Comparison of ENCODE assay signal across 40 cellular contexts in genomic region chr20:1103751-1104150, GRCh38.
"Had no signal": no experiment of that assay in that cellular context is flagged by ENCODE, and none has a peak within 500 bp of the region (broad histone marks: within the 10 kb centered on the region; RNA-seq: fewer than 3 reads in every experiment).

No MANE protein-coding gene starts in this region.

- H3K36me3 ChIP-seq: adrenal gland, ascending aorta, brain microvascular endothelial cell, breast epithelium, cardiac muscle cell had no signal

- H3K27ac ChIP-seq: adrenal gland, ascending aorta, body of pancreas, brain microvascular endothelial cell, breast epithelium, cardiac muscle cell had no signal

- H3K36me3 Mint-ChIP-seq: activated naive CD8-positive, alpha-beta T cell treated with anti-CD3 and anti-CD28 coated beads, Interleukin-2, amount 10 ng/mL, durations not matched to agents 7 days and 5 days; brain had no signal

- H3K27me3 Mint-ChIP-seq: activated naive CD4-positive, alpha-beta T cell treated with anti-CD3 and anti-CD28 coated beads, Interleukin-2, amount 50 U/mL, for 24 hours; activated naive CD8-positive, alpha-beta T cell; activated naive CD8-positive, alpha-beta T cell treated with anti-CD3 and anti-CD28 coated beads, Interleukin-2, amount 50 U/mL, for 24 hours; activated T-cell treated with anti-CD3 and anti-CD28 coated beads, Interleukin-2, amount 50 U/mL, for 24 hours; activated T-helper 17 cell treated with anti-CD3 and anti-CD28 coated beads, Interleukin-2, amount 50 U/mL, for 72 hours; central memory CD8-positive, alpha-beta T cell had no signal

- H3K4me1 Mint-ChIP-seq: activated naive CD8-positive, alpha-beta T cell treated with anti-CD3 and anti-CD28 coated beads, Interleukin-2, amount 50 U/mL, for 24 hours; brain had no signal

- H3K9me3 ChIP-seq: body of pancreas had no signal

- H3K27ac Mint-ChIP-seq: activated naive CD4-positive, alpha-beta T cell treated with anti-CD3 and anti-CD28 coated beads for 36 hours; activated naive CD4-positive, alpha-beta T cell treated with anti-CD3 and anti-CD28 coated beads, Interleukin-2, amount 10 ng/mL, durations not matched to agents 7 days and 5 days; activated naive CD4-positive, alpha-beta T cell treated with anti-CD3 and anti-CD28 coated beads, Interleukin-2, amount 50 U/mL, for 24 hours; activated naive CD4-positive, alpha-beta T cell treated with anti-CD3 and anti-CD28 coated beads, Interleukin-2, amount 50 U/mL, for 72 hours; activated naive CD8-positive, alpha-beta T cell; activated naive CD8-positive, alpha-beta T cell treated with anti-CD3 and anti-CD28 coated beads for 36 hours; activated naive CD8-positive, alpha-beta T cell treated with anti-CD3 and anti-CD28 coated beads, Interleukin-2, amount 10 ng/mL, durations not matched to agents 7 days and 5 days; activated naive CD8-positive, alpha-beta T cell treated with anti-CD3 and anti-CD28 coated beads, Interleukin-2, amount 50 U/mL, for 24 hours; activated T-cell treated with anti-CD3 and anti-CD28 coated beads, Interleukin-2, amount 50 U/mL, for 24 hours; activated T-cell treated with anti-CD3 and anti-CD28 coated beads, Interleukin-2, amount 50 U/mL, for 72 hours; activated T-helper 1 cell treated with anti-CD3 and anti-CD28 coated beads, Interleukin-12 subunit alpha, Interleukin-12 subunit beta, Interleukin-2, Interleukin-4 antibody, amounts not matched to agents 30 ng/mL and 10 ng/mL and 1 ng/mL, durations not matched to agents 14 hours and 24 hours and 36 hours; activated T-helper 17 cell treated with anti-CD3 and anti-CD28 coated beads, Interleukin-2, amount 50 U/mL, for 72 hours; activated T-helper 2 cell treated with anti-CD3 and anti-CD28 coated beads, Interferon-gamma antibody, Interleukin-2, Interleukin-4, amounts not matched to agents 10 μg/mL and 5 μg/mL and 100 μg/mL, durations not matched to agents 14 hours and 24 hours and 36 hours; brain had no signal

- H3K4me3 Mint-ChIP-seq: activated naive CD4-positive, alpha-beta T cell treated with anti-CD3 and anti-CD28 coated beads for 36 hours; activated naive CD4-positive, alpha-beta T cell treated with anti-CD3 and anti-CD28 coated beads, Interleukin-2, amount 10 ng/mL, durations not matched to agents 7 days and 5 days; activated naive CD4-positive, alpha-beta T cell treated with anti-CD3 and anti-CD28 coated beads, Interleukin-2, amount 50 U/mL, for 24 hours; activated naive CD8-positive, alpha-beta T cell; activated naive CD8-positive, alpha-beta T cell treated with anti-CD3 and anti-CD28 coated beads for 36 hours; activated naive CD8-positive, alpha-beta T cell treated with anti-CD3 and anti-CD28 coated beads, Interleukin-2, amount 10 ng/mL, durations not matched to agents 7 days and 5 days; activated naive CD8-positive, alpha-beta T cell treated with anti-CD3 and anti-CD28 coated beads, Interleukin-2, amount 50 U/mL, for 24 hours; activated T-cell treated with anti-CD3 and anti-CD28 coated beads, Interleukin-2, amount 50 U/mL, for 24 hours; activated T-cell treated with anti-CD3 and anti-CD28 coated beads, Interleukin-2, amount 50 U/mL, for 4 hours; activated T-cell treated with anti-CD3 and anti-CD28 coated beads, Interleukin-2, amount 50 U/mL, for 72 hours; activated T-helper 1 cell treated with anti-CD3 and anti-CD28 coated beads, Interleukin-12 subunit alpha, Interleukin-12 subunit beta, Interleukin-2, Interleukin-4 antibody, amounts not matched to agents 30 ng/mL and 10 ng/mL and 1 ng/mL, durations not matched to agents 14 hours and 24 hours and 36 hours; activated T-helper 17 cell treated with anti-CD3 and anti-CD28 coated beads, Interleukin-2, amount 50 U/mL, for 72 hours; brain; central memory CD8-positive, alpha-beta T cell had no signal

- FAIRE-seq: astrocyte, bronchial epithelial cell had no signal

- DNase-seq: activated effector memory CD4-positive, alpha-beta T cell treated with anti-CD3 and anti-CD28 coated beads, Interleukin-2, amount 50 U/mL, for 16 hours; activated effector memory CD4-positive, alpha-beta T cell treated with Interleukin-2 at 50 U/mL for 16 hours; activated gamma-delta T cell; activated gamma-delta T cell treated with Interleukin-2 at 50 U/mL for 16 hours; activated naive CD4-positive, alpha-beta T cell; activated naive CD4-positive, alpha-beta T cell treated with anti-CD3 and anti-CD28 coated beads for 36 hours; activated naive CD4-positive, alpha-beta T cell treated with anti-CD3 and anti-CD28 coated beads, Interleukin-2, amount 10 ng/mL, durations not matched to agents 7 days and 5 days; activated naive CD4-positive, alpha-beta T cell treated with anti-CD3 and anti-CD28 coated beads, Interleukin-2, amount 50 U/mL, for 16 hours; activated naive CD4-positive, alpha-beta T cell treated with Interleukin-2 at 50 U/mL for 16 hours; activated naive CD8-positive, alpha-beta T cell treated with anti-CD3 and anti-CD28 coated beads for 36 hours; activated naive CD8-positive, alpha-beta T cell treated with anti-CD3 and anti-CD28 coated beads, Interleukin-2, amount 10 ng/mL, durations not matched to agents 7 days and 5 days; activated naive CD8-positive, alpha-beta T cell treated with anti-CD3 and anti-CD28 coated beads, Interleukin-2, amount 50 U/mL, for 24 hours; activated T-cell treated with anti-CD3 and anti-CD28 coated beads, Interleukin-2, amount 50 U/mL, for 1 hour; activated T-cell treated with anti-CD3 and anti-CD28 coated beads, Interleukin-2, amount 50 U/mL, for 24 hours; activated T-cell treated with anti-CD3 and anti-CD28 coated beads, Interleukin-2, amount 50 U/mL, for 4 hours; activated T-cell treated with anti-CD3 and anti-CD28 coated beads, Interleukin-2, amount 50 U/mL, for 48 hours; activated T-cell treated with anti-CD3 and anti-CD28 coated beads, Interleukin-2, amount 50 U/mL, for 72 hours; adrenal gland; amniotic stem cell; amygdala; anterior cingulate cortex; aorta; body of pancreas; brain microvascular endothelial cell; caudate nucleus; central memory CD4-positive, alpha-beta T cell; cerebellar nuclear complex had no signal

- H3K4me1 ChIP-seq: adrenal gland, ascending aorta, body of pancreas, breast epithelium had no signal

- H3K4me3 ChIP-seq: adrenal gland, ascending aorta, body of pancreas, breast epithelium, cardiac muscle cell had no signal

- ATAC-seq: activated naive CD4-positive, alpha-beta T cell treated with anti-CD3 and anti-CD28 coated beads, Interleukin-2, amount 50 U/mL, for 72 hours; activated naive CD8-positive, alpha-beta T cell treated with anti-CD3 and anti-CD28 coated beads, Interleukin-2, amount 50 U/mL, for 24 hours; activated T-cell treated with anti-CD3 and anti-CD28 coated beads, Interleukin-2, amount 50 U/mL, for 4 hours; activated T-cell treated with anti-CD3 and anti-CD28 coated beads, Interleukin-2, amount 50 U/mL, for 72 hours; activated T-helper 17 cell treated with anti-CD3 and anti-CD28 coated beads, Interleukin-2, amount 50 U/mL, for 72 hours; body of pancreas had no signal

- H3K27me3 ChIP-seq: adrenal gland, ascending aorta, body of pancreas, brain microvascular endothelial cell, breast epithelium, cardiac muscle cell had no signal
